In the genomic region with DNA sequence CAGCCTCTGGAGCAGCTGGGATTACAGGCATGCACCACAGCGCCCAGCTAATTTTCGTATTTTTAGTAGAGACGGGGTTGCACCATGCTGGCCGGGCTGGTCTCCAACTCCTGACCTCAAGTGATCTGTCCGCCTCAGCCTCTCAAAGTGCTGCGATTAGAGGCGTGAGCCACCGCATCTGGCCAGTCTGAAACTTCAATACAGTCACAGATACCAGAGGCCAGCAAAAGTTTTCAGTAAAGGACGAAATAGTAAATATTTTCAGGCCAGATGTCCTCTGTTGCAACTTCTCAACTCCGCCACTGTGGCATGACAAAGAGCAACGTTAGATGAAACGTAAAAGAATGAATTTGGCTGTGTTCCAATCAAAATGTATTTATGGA, we compare ENCODE assay signal across 24 cellular contexts.
A peak's percentile ranks its signal among the peaks of the same experiment; 100 is the strongest.
DNase-seq lines count a peak whose midpoint lies in the region; ATAC-seq, FAIRE-seq and TF ChIP-seq lines count a peak whose summit lies in the region.
"Had no signal": no experiment of that assay in that cellular context is flagged by ENCODE, and none has a peak within 500 bp of the region (broad histone marks: within the 10 kb centered on the region; RNA-seq: fewer than 3 reads in every experiment).

No MANE protein-coding gene starts in this region.

- in situ Hi-C loops in K562 (cut with MboI) = no loop called here

- intact Hi-C loops in K562 (cut with micrococcal nuclease) (no loop called here), tibial artery (cut with DNase I; ENCODE audit: low total_unique reads) (no loop called here)

- H3K27ac ChIP-seq in K562 (ENCODE audit: extremely low read depth, low read depth, low read length) (no peak overlapping the region), lung (ENCODE audit: low read depth in 1 of 2, low read length in 1 of 2) (no peak overlapping the region), tibial artery (no peak overlapping the region)
- H3K27ac ChIP-seq: epithelial cell of prostate had no signal

- WGBS in K562 (ENCODE audit: insufficient coverage, low coverage, missing lambda C conversion rate) = 10% methylated on average over 9 of the region's 12 CpGs
- WGBS in lung, 2 donors = 57 to 61% methylated on average over 12 of the region's 12 CpGs

- TF ChIP-seq CTCF in K562 (IDR thresholded peaks at IDR 0.05 in 2 of 3, conservative IDR thresholded peaks at IDR 0.05 in 1 of 3; ENCODE audit: insufficient read depth in 2 of 3, low read depth in 1 of 3, low read length in 3 of 3) (no peak), foreskin fibroblast (IDR thresholded peaks at IDR 0.05; ENCODE audit: low read depth, low read length) (no peak), lung (IDR thresholded peaks at IDR 0.05; ENCODE audit: control extremely low read depth, extremely low read depth) (no peak), tibial artery (IDR thresholded peaks at IDR 0.05) (no peak)

- no peaks in the 10 kb centered on the region for H3K36me3 ChIP-seq in K562 (ENCODE audit: control insufficient read depth, insufficient read depth, low read length)
- H3K36me3 ChIP-seq in lung (ENCODE audit: control insufficient read depth in 2 of 2, insufficient read depth in 2 of 2, low read length in 2 of 2) = no peaks in the 10 kb centered on the region
- no peaks in the 10 kb centered on the region for H3K36me3 ChIP-seq in tibial artery
- H3K36me3 ChIP-seq: BE2C had no signal

- H3K9ac ChIP-seq in K562 (ENCODE audit: insufficient read depth in 1 of 2, low read depth in 2 of 2, low read length in 2 of 2) = no peak overlapping the region

- no peaks in the 10 kb centered on the region for H3K9me1 ChIP-seq in K562 (ENCODE audit: control insufficient read depth, insufficient read depth, low read length)

- ATAC-seq in K562 (no peak), lung (ENCODE audit: insufficient read depth, low FRiP score) (no peak), HG03457 (IDR thresholded peaks at IDR 0.05; ENCODE audit: unreplicated experiment) (no peak), GM21367 (IDR thresholded peaks at IDR 0.05; ENCODE audit: unreplicated experiment) (no peak)
- ATAC-seq: activated CD8-positive, alpha-beta T cell treated with anti-CD3 and anti-CD28 coated beads, Interleukin-2, amount 10 ng/mL, durations not matched to agents 7 days and 5 days; activated naive CD4-positive, alpha-beta T cell treated with anti-CD3 and anti-CD28 coated beads, Interleukin-2, amount 50 U/mL, for 72 hours; PC-3 had no signal

- no peak overlapping the region for H3K4me2 ChIP-seq in K562 (ENCODE audit: insufficient read depth, low read length)

- no peak for DNase-seq in K562 (ENCODE audit: extremely low read depth in 1 of 4, low spot score in 3 of 4)
- peak; percentile 14 to 40 for DNase-seq in foreskin fibroblast
- DNase-seq in lung (ENCODE audit: low spot score) = peak; percentile 38
- DNase-seq in tibial artery = peak; percentile 58 to 77
- no peak for DNase-seq in NCI-H2196 treated with DMSO at 0.1 percent for 48 hours (lab: John Stamatoyannopoulos, UW; ENCODE audit: unreplicated experiment)
- no peak for DNase-seq in SHP77 (lab: John Stamatoyannopoulos, UW)
- DNase-seq: activated B cell treated with CpG ODN at 0.5 μM for 24 hours; activated CD8-positive, alpha-beta T cell treated with anti-CD3 and anti-CD28 coated beads, Interleukin-2, amount 10 ng/mL, durations not matched to agents 7 days and 5 days; activated T-cell treated with anti-CD3 and anti-CD28 coated beads, Interleukin-2, amount 50 U/mL, for 48 hours; BE2C; Calu3; EL; Karpas-422; NCI-H1092 treated with DMSO at 0.1 percent for 48 hours; NCI-H2171; nucleus accumbens; PC-3; stimulated activated CD4-positive, alpha-beta T cell treated with anti-CD3 and anti-CD28 coated beads, Interleukin-2, amount 100 ng/mL, for 24 hours had no signal

- no peaks in the 10 kb centered on the region for H4K20me1 ChIP-seq in K562 (replicated peaks; ENCODE audit: control insufficient read depth, insufficient read depth, low read length)

- BruUV-seq in K562 (replicated peaks; lab: Mats Ljungman, UMichigan) = no TSS peak

- H2AFZ ChIP-seq in K562 (ENCODE audit: low read depth, low read length) = no peak overlapping the region

- H3K79me2 ChIP-seq in K562 (ENCODE audit: control insufficient read depth, insufficient read depth, low read length) = no peaks in the 10 kb centered on the region

- no peaks in the 10 kb centered on the region for H3K4me1 ChIP-seq in K562 (replicated peaks in 1 of 2; ENCODE audit: control insufficient read depth in 2 of 2, insufficient read depth in 2 of 2, low read length in 2 of 2)
- H3K4me1 ChIP-seq in lung (ENCODE audit: control insufficient read depth in 2 of 2, insufficient read depth in 2 of 2, low read length in 2 of 2) = no peaks in the 10 kb centered on the region
- no peaks in the 10 kb centered on the region for H3K4me1 ChIP-seq in tibial artery
- H3K4me1 ChIP-seq: BE2C had no signal

- no peak for TF ChIP-seq POLR2A in K562 (conservative IDR thresholded peaks at IDR 0.05)

- TF ChIP-seq EP300 in K562 (IDR thresholded peaks at IDR 0.05; ENCODE audit: low read length) = no peak

- H3K9me3 ChIP-seq in K562 (replicated peaks; ENCODE audit: control insufficient read depth, insufficient read depth, low read depth, low read length) (no peaks in the 10 kb centered on the region), lung (ENCODE audit: control insufficient read depth in 2 of 2, insufficient read depth in 1 of 2, low read length in 1 of 2) (peaks cover 0 to 10% of the 10 kb centered on the region in 2 donors), tibial artery (peaks cover 0 to 4% (median 0%) of the 10 kb centered on the region in 3 donors)
- H3K9me3 ChIP-seq: BE2C had no signal

- H3K27me3 ChIP-seq in K562 (ENCODE audit: control insufficient read depth in 2 of 2, insufficient read depth in 2 of 2, low read length in 2 of 2) (peaks cover 0 to 2% of the 10 kb centered on the region in 2 experiments; a peak in 1 of 5 replicates), lung (ENCODE audit: control insufficient read depth, insufficient read depth) (no peaks in the 10 kb centered on the region), tibial artery (no peaks in the 10 kb centered on the region)

- TF ChIP-seq RAD21 in K562 (CRISPR knock-in tag; conservative IDR thresholded peaks at IDR 0.05 in 1 of 2, IDR thresholded peaks at IDR 0.05 in 1 of 2) = no peak

- POLR2A ChIA-PET in K562 (lab: Yijun Ruan, JAX) = no interaction called here

- H3K4me3 ChIP-seq in K562 = no peak overlapping the region
- no peak overlapping the region for H3K4me3 ChIP-seq in foreskin fibroblast (ENCODE audit: low read depth in 1 of 2, low read length in 2 of 2)
- no peak overlapping the region for H3K4me3 ChIP-seq in lung
- no peak overlapping the region for H3K4me3 ChIP-seq in tibial artery

- CTCF ChIA-PET in K562 (lab: Yijun Ruan, JAX; ENCODE audit: low intra/inter-chr PET ratio) = no interaction called here

- no peak for FAIRE-seq in K562 (lab: Jason Lieb, UNC)
- FAIRE-seq: GM19239, islet of Langerhans had no signal

TF ChIP-seq in K562, 482 proteins besides CTCF, POLR2A, EP300 and RAD21:
- TF ChIP-seq FOXK1 (CRISPR knock-in tag; IDR thresholded peaks at IDR 0.05; ENCODE audit: borderline replicate concordance) = no peak
- peak; percentile 26; the same call in 1 of the 2 replicates for TF ChIP-seq NFIC (IDR thresholded peaks at IDR 0.05)

Comparison
In these comparisons a context has a peak if more than half of its experiments do, and no peak if none do; other contexts are left out.
1. DNase-seq: peak in foreskin fibroblast (2 of 2), lung (single experiment) and tibial artery (2 of 2); none in K562 (0 of 4), NCI-H2196 treated with DMSO at 0.1 percent for 48 hours (single experiment) and SHP77 (0 of 2).